In the genomic region with DNA sequence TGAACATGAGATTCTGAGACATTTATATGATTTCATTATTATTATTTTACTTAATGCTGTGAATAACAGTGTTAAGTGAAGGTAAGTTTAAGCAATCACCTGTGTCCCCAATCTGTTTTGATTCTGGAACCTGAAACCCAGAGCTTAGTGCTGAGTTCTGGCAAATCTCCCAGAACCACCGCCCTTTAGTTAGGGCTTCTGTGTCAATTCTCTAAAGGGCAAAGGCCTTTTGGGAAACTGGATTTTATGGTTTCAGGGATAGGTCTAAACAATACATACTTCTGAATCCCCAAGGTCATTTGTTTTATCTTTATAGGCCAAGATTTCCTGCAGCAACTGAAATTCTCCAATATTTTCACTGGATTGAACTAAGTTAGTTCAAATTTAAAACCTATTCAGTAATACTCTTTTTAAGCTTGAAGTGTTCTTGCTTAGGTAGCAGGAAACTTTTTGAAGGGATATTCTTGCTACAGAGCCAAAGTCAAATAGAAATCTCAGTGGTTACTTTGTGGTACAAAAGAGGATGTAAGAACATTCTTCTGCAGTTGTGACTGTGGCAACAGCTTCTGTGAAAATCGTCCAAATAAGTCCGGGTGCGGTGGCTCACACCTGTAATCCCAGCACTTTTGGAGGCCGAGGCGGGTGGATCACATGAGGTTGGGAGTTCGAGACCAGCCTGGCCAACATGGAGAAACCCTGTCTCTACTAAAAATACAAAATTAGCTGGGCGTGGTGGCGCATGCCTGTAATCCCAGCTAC, we compare ENCODE assay signal across 10 cellular contexts. TPM values are rescaled to one million over a fixed set of nuclear protein-coding genes. Genes with fewer than 3 reads are reported as not detected.
DNase-seq lines count a peak whose midpoint lies in the region; ATAC-seq and TF ChIP-seq lines count a peak whose summit lies in the region.
"Had no signal": no experiment of that assay in that cellular context is flagged by ENCODE, and none has a peak within 500 bp of the region (broad histone marks: within the 10 kb centered on the region; RNA-seq: fewer than 3 reads in every experiment).

No MANE protein-coding gene starts in this region.

- H3K9me3 ChIP-seq in OCI-LY3 (ENCODE audit: insufficient read depth, low read length) (no peaks in the 10 kb centered on the region), SJCRH30 (replicated peaks) (no peaks in the 10 kb centered on the region)
- H3K9me3 ChIP-seq: upper lobe of left lung had no signal

- 0 out of 2 replicates have a peak overlapping the region, but pooled peaks have one; percentile 4 for H3K4me2 ChIP-seq in OCI-LY3 (ENCODE audit: low read length)

- H3K27ac ChIP-seq in OCI-LY3 (ENCODE audit: low read length) (no peak overlapping the region), SJCRH30 (no peak overlapping the region)
- H3K27ac ChIP-seq: upper lobe of left lung had no signal

- H3K27me3 ChIP-seq in OCI-LY3 (ENCODE audit: low read depth, low read length) (peaks cover 84% of the 10 kb centered on the region), SJCRH30 (0 out of 2 replicates have a peak, but pooled peaks cover 2% of the 10 kb centered on the region)
- H3K27me3 ChIP-seq: upper lobe of left lung had no signal

- no peak overlapping the region for H3K4me3 ChIP-seq in OCI-LY3 (ENCODE audit: low read length)
- H3K4me3 ChIP-seq in SJCRH30, result no peak overlapping the region
- H3K4me3 ChIP-seq: upper lobe of left lung had no signal

- no peak overlapping the region for H3K9ac ChIP-seq in OCI-LY3 (ENCODE audit: low read length)

- no peaks in the 10 kb centered on the region for H3K79me2 ChIP-seq in OCI-LY3 (ENCODE audit: low read length)

- no peaks in the 10 kb centered on the region for H3K36me3 ChIP-seq in OCI-LY3 (replicated peaks; ENCODE audit: low read depth, low read length)
- H3K36me3 ChIP-seq in SJCRH30, result no peaks in the 10 kb centered on the region
- H3K36me3 ChIP-seq: upper lobe of left lung had no signal

- ATAC-seq in GM18502 (IDR thresholded peaks at IDR 0.05; ENCODE audit: poor library complexity, unreplicated experiment) (peak; percentile 99), GM19455 (IDR thresholded peaks at IDR 0.05; ENCODE audit: unreplicated experiment) (peak; percentile 99), HG03064 (IDR thresholded peaks at IDR 0.05; ENCODE audit: low read depth, unreplicated experiment) (peak; percentile 98)

- DNase-seq in OCI-M1 (lab: John Stamatoyannopoulos, UW) (no peak), SJCRH30 (no peak), activated T-cell treated with anti-CD3 and anti-CD28 coated beads for 4 hours (no peak), NCI-H446 (lab: John Stamatoyannopoulos, UW) (no peak)
- DNase-seq: cortex of kidney, upper lobe of left lung had no signal

- peaks cover 33% of the 10 kb centered on the region; the same call in 1 of the 2 replicates for H4K20me1 ChIP-seq in OCI-LY3 (ENCODE audit: insufficient read depth, low read length)

- TF ChIP-seq CTCF in OCI-LY3 (IDR thresholded peaks at IDR 0.05; ENCODE audit: low read depth, low read length), result no peak

- no peak overlapping the region for H2AFZ ChIP-seq in OCI-LY3 (ENCODE audit: low read depth, low read length)

- H3K4me1 ChIP-seq in OCI-LY3 (ENCODE audit: low read length) (peaks cover 12% of the 10 kb centered on the region), SJCRH30 (no peaks in the 10 kb centered on the region; the same call in none of the 2 replicates)
- H3K4me1 ChIP-seq: upper lobe of left lung had no signal

RNA-seq across cellular contexts. Expression of gene PKP2, which starts 10.0 kb away (rescaled TPM):
- total RNA-seq in SJCRH30 (2014; rRNA removed; shearing (Covaris generic)), result 3.5 and 5.1 TPM in 2 replicates
